21 cellular contexts compared by ENCODE assay signal in the genomic region with DNA sequence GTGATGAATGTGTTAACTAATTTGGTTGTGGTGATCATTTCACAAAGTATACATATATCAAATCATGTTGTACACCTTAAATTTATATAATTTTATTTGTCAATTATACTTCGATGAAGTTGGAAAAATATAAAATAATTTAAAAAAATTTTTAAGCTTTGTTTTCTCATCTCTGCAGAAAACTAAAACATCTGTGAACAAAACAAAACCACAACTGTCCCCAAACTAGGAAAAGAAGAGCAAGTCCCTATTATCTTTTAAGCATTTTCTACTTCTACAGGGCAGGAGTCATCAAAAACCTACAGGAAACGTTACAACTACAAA. TPM values are rescaled to one million over a fixed set of nuclear protein-coding genes. Genes with fewer than 3 reads are reported as not detected.
A peak's percentile ranks its signal among the peaks of the same experiment; 100 is the strongest.
DNase-seq lines count a peak whose midpoint lies in the region; ATAC-seq, FAIRE-seq and TF ChIP-seq lines count a peak whose summit lies in the region.
"Had no signal": no experiment of that assay in that cellular context is flagged by ENCODE, and none has a peak within 500 bp of the region (broad histone marks: within the 10 kb centered on the region; RNA-seq: fewer than 3 reads in every experiment).

No MANE protein-coding gene starts in this region.

- no peak overlapping the region for H3K18ac ChIP-seq in H1 (ENCODE audit: extremely low read depth, low read length)

- no peak overlapping the region for H2BK15ac ChIP-seq in H1 (ENCODE audit: low read length)

- POLR2A ChIA-PET in H1 (lab: Charles Lee; ENCODE audit: partially characterized antibody): interaction anchor here (1.4 kb wide), 1 partner anchor 21 kb away, joined by 4 read pairs; a partner anchor contains a TSS

- H3K79me2 ChIP-seq in OCI-LY1 (ENCODE audit: insufficient read depth, low read length): no peaks in the 10 kb centered on the region
- H3K79me2 ChIP-seq in H1 (ENCODE audit: control insufficient read depth in 1 of 2, insufficient read depth in 2 of 2, low read length in 2 of 2): peaks cover 5 to 91% of the 10 kb centered on the region in 2 experiments; a peak in 3 of 4 replicates
- H3K79me2 ChIP-seq in smooth muscle cell (ENCODE audit: low read depth): peaks cover 61% of the 10 kb centered on the region

- no peak overlapping the region for H3K4me2 ChIP-seq in OCI-LY1 (ENCODE audit: low read length)
- peak overlapping the region; percentile 31 to 48; a peak in 3 of 4 replicates for H3K4me2 ChIP-seq in H1 (ENCODE audit: insufficient read depth in 1 of 2, low read depth in 2 of 2, low read length in 2 of 2)
- peak overlapping the region; percentile 61 for H3K4me2 ChIP-seq in smooth muscle cell

- no peaks in the 10 kb centered on the region for H4K20me1 ChIP-seq in OCI-LY1 (ENCODE audit: insufficient read depth, low read length)
- H4K20me1 ChIP-seq in H1 (replicated peaks in 1 of 2; ENCODE audit: control insufficient read depth in 1 of 2, insufficient read depth in 2 of 2, low read length in 2 of 2): peaks cover 3 to 14% of the 10 kb centered on the region in 2 experiments
- peaks cover 74% of the 10 kb centered on the region for H4K20me1 ChIP-seq in smooth muscle cell (ENCODE audit: low read depth)

- H3K27ac ChIP-seq in cardiac muscle cell (peak overlapping the region; percentile 97), OCI-LY1 (ENCODE audit: low read depth, low read length, poor library complexity, severe bottlenecking) (peak overlapping the region; percentile 49), H1 (ENCODE audit: low read depth, low read length) (no peak overlapping the region), smooth muscle cell (ENCODE audit: low read depth) (peak overlapping the region; percentile 53), spleen (peak overlapping the region in 2 of 8 donors; percentile 30 to 56)
- H3K27ac ChIP-seq: transverse colon had no signal

- H3K56ac ChIP-seq in H1 (replicated peaks; ENCODE audit: insufficient read length, low read depth, low read length): no peak overlapping the region

- H3K9me3 ChIP-seq in cardiac muscle cell (ENCODE audit: low read depth) (no peaks in the 10 kb centered on the region), OCI-LY1 (ENCODE audit: low read length) (no peaks in the 10 kb centered on the region), H1 (ENCODE audit: insufficient read depth in 2 of 2, low read depth in 1 of 2, low read length in 1 of 2) (no peaks in the 10 kb centered on the region), smooth muscle cell (replicated peaks; ENCODE audit: low read depth) (no peaks in the 10 kb centered on the region), spleen (no peaks in the 10 kb centered on the region)
- H3K9me3 ChIP-seq: transverse colon had no signal

- no peak overlapping the region for H2AK5ac ChIP-seq in H1 (ENCODE audit: low read depth, low read length)

- H3K4me3 ChIP-seq in cardiac muscle cell: peak overlapping the region; percentile 5
- no peak overlapping the region for H3K4me3 ChIP-seq in OCI-LY1 (ENCODE audit: low read depth, low read length, poor library complexity, severe bottlenecking)
- H3K4me3 ChIP-seq in H1 (ENCODE audit: extremely low read depth in 1 of 4, insufficient read depth in 2 of 4, low read depth in 3 of 4, low read length in 4 of 4): peak overlapping the region in 1 of 4 experiments; percentile 16; a peak in 1 of 8 replicates
- no peak overlapping the region for H3K4me3 ChIP-seq in smooth muscle cell
- no peak overlapping the region for H3K4me3 ChIP-seq in spleen
- H3K4me3 ChIP-seq: transverse colon had no signal

- H3K4me1 ChIP-seq in cardiac muscle cell (ENCODE audit: low read depth) (peaks cover 37% of the 10 kb centered on the region), OCI-LY1 (ENCODE audit: insufficient read depth, low read length, severe bottlenecking) (peaks cover 35% of the 10 kb centered on the region), H1 (replicated peaks in 1 of 4; ENCODE audit: control insufficient read depth in 3 of 4, insufficient read depth in 4 of 4, low read length in 3 of 4) (peaks cover 11 to 24% (median 18%) of the 10 kb centered on the region in 4 experiments), smooth muscle cell (ENCODE audit: low read depth) (peaks cover 23% of the 10 kb centered on the region), spleen (peaks cover 0 to 31% (median 5%) of the 10 kb centered on the region in 6 donors)

- no peaks in the 10 kb centered on the region for H3F3A ChIP-seq in OCI-LY1 (ENCODE audit: insufficient read depth, low read length)
- peaks cover 5% of the 10 kb centered on the region for H3F3A ChIP-seq in smooth muscle cell (ENCODE audit: low read depth)

- no peak overlapping the region for H4K5ac ChIP-seq in H1 (ENCODE audit: insufficient read length, low read depth, low read length)

- H3K27me3 ChIP-seq in cardiac muscle cell (no peaks in the 10 kb centered on the region), OCI-LY1 (ENCODE audit: insufficient read depth, low read length) (no peaks in the 10 kb centered on the region), H1 (replicated peaks in 1 of 4; ENCODE audit: control insufficient read depth in 3 of 4, extremely low read depth in 1 of 4, insufficient read depth in 3 of 4, low read length in 3 of 4) (no peaks in the 10 kb centered on the region), smooth muscle cell (ENCODE audit: low read depth) (no peaks in the 10 kb centered on the region), spleen (replicated peaks in 1 of 7) (no peaks in the 10 kb centered on the region)
- H3K27me3 ChIP-seq: transverse colon had no signal

- DNase-seq in cardiac muscle cell (ENCODE audit: low read depth in 1 of 2, low spot score in 1 of 2): no peak
- no peak for DNase-seq in Right ventricle myocardium superior
- no peak for DNase-seq in H1 (ENCODE audit: low read depth in 1 of 2, low spot score in 2 of 2)
- DNase-seq in smooth muscle cell (lab: John Stamatoyannopoulos, UW; ENCODE audit: unreplicated experiment): no peak
- DNase-seq in spleen: no peak
- DNase-seq: ACHN; activated B cell treated with CpG ODN at 0.5 μM for 24 hours; CD8-positive, alpha-beta T cell; central memory CD4-positive, alpha-beta T cell; effector memory CD8-positive, alpha-beta T cell; stimulated activated CD4-positive, alpha-beta T cell treated with anti-CD3 and anti-CD28 coated beads, Interleukin-4, amount 100 ng/mL, for 24 hours; transverse colon had no signal

- H3K9ac ChIP-seq in OCI-LY1 (ENCODE audit: low read length): no peak overlapping the region
- no peak overlapping the region; a peak in 1 of 7 replicates for H3K9ac ChIP-seq in H1 (replicated peaks in 1 of 4; ENCODE audit: extremely low read depth in 1 of 4, low read depth in 3 of 4, low read length in 3 of 4)
- H3K9ac ChIP-seq in smooth muscle cell (ENCODE audit: low read depth): no peak overlapping the region

- no peaks in the 10 kb centered on the region for H3K9me2 ChIP-seq in OCI-LY1 (ENCODE audit: low read depth, low read length)

- no peak for TF ChIP-seq POLR2A in H1 (IDR thresholded peaks at IDR 0.05; ENCODE audit: control extremely low read depth in 1 of 2, low read depth in 2 of 2, low read length in 2 of 2)
- no peak for TF ChIP-seq POLR2A in spleen (IDR thresholded peaks at IDR 0.05)

- no peak overlapping the region for H2BK120ac ChIP-seq in H1 (replicated peaks; ENCODE audit: low read depth, low read length)

- CTCF ChIA-PET in H1 (lab: Charles Lee; ENCODE audit: partially characterized antibody): interaction anchor here (0.6 to 4.9 kb wide), 13 partner anchors 15 to 358 kb away, joined by 3 to 44 read pairs (median 4); a partner anchor contains a TSS

- TF ChIP-seq CTCF in cardiac muscle cell (IDR thresholded peaks at IDR 0.05; ENCODE audit: low read depth, low read length) (no peak), OCI-LY1 (IDR thresholded peaks at IDR 0.05; ENCODE audit: low read length) (no peak), H1 (IDR thresholded peaks at IDR 0.05; ENCODE audit: control extremely low read depth in 1 of 3, insufficient read depth in 1 of 3, low read depth in 1 of 3, low read length in 3 of 3) (no peak), smooth muscle cell (IDR thresholded peaks at IDR 0.05; ENCODE audit: borderline replicate concordance, insufficient read depth, poor library complexity, severe bottlenecking) (no peak), spleen (IDR thresholded peaks at IDR 0.05 in 8 of 11, conservative IDR thresholded peaks at IDR 0.05 in 3 of 11) (no peak)

- TF ChIP-seq RAD21 in H1 (IDR thresholded peaks at IDR 0.05 in 1 of 2, conservative IDR thresholded peaks at IDR 0.05 in 1 of 2; ENCODE audit: low read depth in 2 of 2, low read length in 2 of 2): no peak

- H2BK12ac ChIP-seq in H1 (ENCODE audit: low read depth, low read length): no peak overlapping the region

- no peak overlapping the region for H2AFZ ChIP-seq in OCI-LY1 (ENCODE audit: low read length)
- no peak overlapping the region for H2AFZ ChIP-seq in H1 (ENCODE audit: low read length)
- H2AFZ ChIP-seq in smooth muscle cell (ENCODE audit: low read depth): no peak overlapping the region

- no peaks in the 10 kb centered on the region for H3K23me2 ChIP-seq in H1 (ENCODE audit: low read depth, low read length)

- no peak overlapping the region for H4K91ac ChIP-seq in H1 (replicated peaks; ENCODE audit: insufficient read length, low read length)

- ATAC-seq in Right ventricle myocardium superior (ENCODE audit: poor library complexity): no peak
- ATAC-seq in GM21576 (IDR thresholded peaks at IDR 0.05; ENCODE audit: unreplicated experiment): no peak
- no peak for ATAC-seq in GM18907 (IDR thresholded peaks at IDR 0.05; ENCODE audit: unreplicated experiment)
- ATAC-seq: effector memory CD8-positive, alpha-beta T cell had no signal

- no peaks in the 10 kb centered on the region for H3K36me3 ChIP-seq in cardiac muscle cell
- H3K36me3 ChIP-seq in OCI-LY1 (ENCODE audit: insufficient read depth, low read length): no peaks in the 10 kb centered on the region; the same call in 1 of the 2 replicates
- H3K36me3 ChIP-seq in H1 (ENCODE audit: control insufficient read depth in 2 of 4, insufficient read depth in 4 of 4, low read length in 3 of 4): peaks cover 0 to 3% (median 0%) of the 10 kb centered on the region in 4 experiments; a peak in 1 of 8 replicates
- H3K36me3 ChIP-seq in smooth muscle cell (ENCODE audit: low read depth): no peaks in the 10 kb centered on the region
- no peaks in the 10 kb centered on the region for H3K36me3 ChIP-seq in spleen
- H3K36me3 ChIP-seq: transverse colon had no signal

- no peak overlapping the region for H2BK5ac ChIP-seq in H1 (ENCODE audit: low read depth, low read length)

- no peak overlapping the region for H3K23ac ChIP-seq in H1 (ENCODE audit: insufficient read length)

- intact Hi-C loops in Right ventricle myocardium superior (cut with DNase I): loop anchor here (5.0 kb wide), 1 partner anchor 49 kb away; a partner anchor contains a TSS
- intact Hi-C loops in spleen (cut with DNase I; ENCODE audit: low total_unique reads): no loop called here

- peaks cover 15% of the 10 kb centered on the region for H3K79me1 ChIP-seq in H1 (ENCODE audit: low read depth, low read length)

- H4K8ac ChIP-seq in H1 (ENCODE audit: extremely low read depth, insufficient read depth, low read length): no peak overlapping the region

- H2BK20ac ChIP-seq in H1 (ENCODE audit: low read length): no peak overlapping the region

- no peak overlapping the region for H3K4ac ChIP-seq in H1 (replicated peaks; ENCODE audit: insufficient read length, low read depth, low read length)

- H3K14ac ChIP-seq in H1 (ENCODE audit: insufficient read length): no peak overlapping the region

- no peak for FAIRE-seq in H1 (lab: Jason Lieb, UNC)
- FAIRE-seq: HTR-8/SVneo had no signal

- 67% methylated on average over 2 of the region's 2 CpGs; no CpG with 5 or more reads in 1 of the 2 experiments for WGBS in H1 (ENCODE audit: extremely low coverage in 1 of 2, insufficient coverage in 1 of 2, insufficient read length in 1 of 2, insufficient replicate concordance in 2 of 2, low coverage in 1 of 2, low lambda C conversion rate in 2 of 2, missing lambda C conversion rate in 1 of 2), 2 experiments
- WGBS in smooth muscle cell (ENCODE audit: low lambda C conversion rate): 58% methylated on average over 2 of the region's 2 CpGs
- 56 to 66% (median 59%) methylated on average over 2 of the region's 2 CpGs for WGBS in spleen, 5 donors

- no peak for TF ChIP-seq EP300 in H1 (IDR thresholded peaks at IDR 0.05; ENCODE audit: borderline replicate concordance in 1 of 2, low read depth in 2 of 2, low read length in 2 of 2)

RNA-seq across cellular contexts. Expression of a gene that starts 6.5 kb away (rescaled TPM):
- 51.7 and 58.9 TPM in 2 replicates for total RNA-seq in cardiac muscle cell
- polyA plus RNA-seq in cardiac muscle cell: 60.0 and 78.1 TPM in 2 replicates
- 22.6 TPM for total RNA-seq in Right ventricle myocardium superior
- total RNA-seq in H1 (2021; fragmentation: NEBNext Ultra II Directional; extraction: Animal tissue kit (Norgen Biotek cat#: 25700)): 55.7 and 58.5 TPM in 2 replicates
- polyA plus RNA-seq in H1 (2011; rRNA removed): 18.2 and 25.0 TPM in 2 replicates
- polyA plus RNA-seq in H1 (2011; cell fraction: cytosol; rRNA removed): 34.1 TPM
- polyA plus RNA-seq in H1 (2011; cell fraction: nucleus; rRNA removed): 16.4 TPM
- polyA plus RNA-seq in H1 (2012, experiment 1 of 2): 30.7 to 44.0 TPM (median 34.1 TPM) in 4 replicates
- polyA plus RNA-seq in H1 (2012, experiment 2 of 2): 4.5 TPM
- 26.5 TPM for polyA plus RNA-seq in H1 (2013, experiment 1 of 2)
- polyA plus RNA-seq in H1 (2013, experiment 2 of 2): 28.9 TPM
- polyA minus RNA-seq in H1 (2011; rRNA and poly(A)+ RNA removed): 54.2 and 75.7 TPM in 2 replicates
- 24.4 TPM for polyA minus RNA-seq in H1 (2011; cell fraction: cytosol; rRNA and poly(A)+ RNA removed)
- 18.6 TPM for polyA minus RNA-seq in H1 (2011; cell fraction: nucleus; rRNA and poly(A)+ RNA removed)
- total RNA-seq in smooth muscle cell: 27.3 and 32.6 TPM in 2 replicates
- polyA plus RNA-seq in smooth muscle cell: 15.4 and 20.4 TPM in 2 replicates
- total RNA-seq in spleen: 10 to 100 TPM; 18.3 to 29.0 (median 23.4) TPM
- polyA plus RNA-seq in spleen: 10 to 100 TPM; 10.1 to 15.7 (median 14.0) TPM

RNA-seq across cellular contexts. Expression of a gene that starts 6.6 kb away (rescaled TPM):
- total RNA-seq in cardiac muscle cell (0.51 and 1.3 TPM in 2 replicates), Right ventricle myocardium superior (not detected), smooth muscle cell (0.09 TPM in 1 of 2 replicates, not detected in the other), spleen (1 to 10 TPM in 2 of 7 donors, under 1 TPM in 4, not detected in 1; 0.20 to 2.0 (median 0.79) TPM)
- polyA plus RNA-seq in cardiac muscle cell (0.82 and 1.1 TPM in 2 replicates), H1 (2011; rRNA removed) (0.06 and 0.15 TPM in 2 replicates), smooth muscle cell (0.06 TPM in 1 of 2 replicates, not detected in the other), spleen (1 to 10 TPM; 1.3 to 4.3 (median 2.0) TPM)
- 0.09 and 0.27 TPM in 2 replicates for total RNA-seq in H1 (2021; fragmentation: NEBNext Ultra II Directional; extraction: Animal tissue kit (Norgen Biotek cat#: 25700))
- polyA plus RNA-seq in H1 (2011; cell fraction: cytosol; rRNA removed): 0.12 TPM
- 0.58 TPM for polyA plus RNA-seq in H1 (2011; cell fraction: nucleus; rRNA removed)
- 0.36 to 2.1 TPM (median 0.61 TPM) in 4 replicates for polyA plus RNA-seq in H1 (2012, experiment 1 of 2)
- polyA plus RNA-seq in H1 (2012, experiment 2 of 2): 0.25 TPM
- polyA plus RNA-seq in H1 (2013, experiment 1 of 2): 0.10 TPM
- polyA plus RNA-seq in H1 (2013, experiment 2 of 2): 0.13 TPM
- polyA minus RNA-seq in H1 (2011; rRNA and poly(A)+ RNA removed): 0.13 and 0.20 TPM in 2 replicates
- polyA minus RNA-seq in H1 (2011; cell fraction: cytosol; rRNA and poly(A)+ RNA removed): not detected
- not detected for polyA minus RNA-seq in H1 (2011; cell fraction: nucleus; rRNA and poly(A)+ RNA removed)
- total RNA-seq: activated B cell treated with CpG ODN at 0.5 μM for 24 hours; activated naive CD4-positive, alpha-beta T cell treated with anti-CD3 and anti-CD28 coated beads, Interleukin-2, amount 50 U/mL, for 72 hours; CD8-positive, alpha-beta T cell; Daoy; natural killer cell treated with Interleukin-12 subunit alpha and Interleukin-12 subunit beta and Interleukin-15 and Interleukin-18, amount 100 ng/mL, for 72 hours; transverse colon had no signal

RNA-seq across cellular contexts. Expression of a gene that starts 21.7 kb away (rescaled TPM):
- total RNA-seq in cardiac muscle cell (69.7 and 70.1 TPM in 2 replicates), Right ventricle myocardium superior (67.3 TPM), smooth muscle cell (51.9 and 52.2 TPM in 2 replicates), spleen (100 to 1,000 TPM in 3 of 7 donors, 10 to 100 TPM in 4; 76.4 to 121 (median 98.7) TPM)
- polyA plus RNA-seq in cardiac muscle cell (61.0 and 64.5 TPM in 2 replicates), H1 (2011; rRNA removed) (30.6 and 33.7 TPM in 2 replicates), smooth muscle cell (60.6 and 68.9 TPM in 2 replicates), spleen (10 to 100 TPM; 34.5 to 44.2 (median 39.9) TPM)
- total RNA-seq in H1 (2021; fragmentation: NEBNext Ultra II Directional; extraction: Animal tissue kit (Norgen Biotek cat#: 25700)): 52.0 and 53.3 TPM in 2 replicates
- polyA plus RNA-seq in H1 (2011; cell fraction: cytosol; rRNA removed): 46.4 TPM
- polyA plus RNA-seq in H1 (2011; cell fraction: nucleus; rRNA removed): 83.5 TPM
- 39.2 to 58.7 TPM (median 43.2 TPM) in 4 replicates for polyA plus RNA-seq in H1 (2012, experiment 1 of 2)
- polyA plus RNA-seq in H1 (2012, experiment 2 of 2): 11.1 TPM
- polyA plus RNA-seq in H1 (2013, experiment 1 of 2): 55.9 TPM
- 58.6 TPM for polyA plus RNA-seq in H1 (2013, experiment 2 of 2)
- polyA minus RNA-seq in H1 (2011; rRNA and poly(A)+ RNA removed): 61.5 and 64.3 TPM in 2 replicates
- 61.6 TPM for polyA minus RNA-seq in H1 (2011; cell fraction: cytosol; rRNA and poly(A)+ RNA removed)
- polyA minus RNA-seq in H1 (2011; cell fraction: nucleus; rRNA and poly(A)+ RNA removed): 95.3 TPM

RNA-seq across cellular contexts. Expression of a gene that starts 48.4 kb away (rescaled TPM):
- 37.2 and 73.4 TPM in 2 replicates for total RNA-seq in cardiac muscle cell
- 54.8 and 62.7 TPM in 2 replicates for polyA plus RNA-seq in cardiac muscle cell
- total RNA-seq in Right ventricle myocardium superior: 29.3 TPM
- total RNA-seq in H1 (2021; fragmentation: NEBNext Ultra II Directional; extraction: Animal tissue kit (Norgen Biotek cat#: 25700)): 63.8 and 68.0 TPM in 2 replicates
- 44.6 and 81.6 TPM in 2 replicates for polyA plus RNA-seq in H1 (2011; rRNA removed)
- polyA plus RNA-seq in H1 (2011; cell fraction: cytosol; rRNA removed): 60.1 TPM
- polyA plus RNA-seq in H1 (2011; cell fraction: nucleus; rRNA removed): 466 TPM
- 65.5 to 73.4 TPM (median 68.4 TPM) in 4 replicates for polyA plus RNA-seq in H1 (2012, experiment 1 of 2)
- polyA plus RNA-seq in H1 (2012, experiment 2 of 2): 42.0 TPM
- 52.5 TPM for polyA plus RNA-seq in H1 (2013, experiment 1 of 2)
- 44.5 TPM for polyA plus RNA-seq in H1 (2013, experiment 2 of 2)
- polyA minus RNA-seq in H1 (2011; rRNA and poly(A)+ RNA removed): 38.9 and 40.4 TPM in 2 replicates
- 37.3 TPM for polyA minus RNA-seq in H1 (2011; cell fraction: cytosol; rRNA and poly(A)+ RNA removed)
- 82.2 TPM for polyA minus RNA-seq in H1 (2011; cell fraction: nucleus; rRNA and poly(A)+ RNA removed)
- total RNA-seq in smooth muscle cell: 13.3 and 17.1 TPM in 2 replicates
- polyA plus RNA-seq in smooth muscle cell: 35.5 and 37.3 TPM in 2 replicates
- 100 to 1,000 TPM in 2 of 7 donors, 10 to 100 TPM in 5; 60.3 to 133 (median 76.6) TPM for total RNA-seq in spleen
- polyA plus RNA-seq in spleen: 100 to 1,000 TPM in 1 of 3 donors, 10 to 100 TPM in 2; 31.4 to 125 (median 70.6) TPM

RNA-seq across cellular contexts. Expression of a gene that starts 52.5 kb away (rescaled TPM):
- 0.04 TPM in 1 of 2 replicates, not detected in the other for total RNA-seq in cardiac muscle cell
- polyA plus RNA-seq in cardiac muscle cell: not detected in 2 replicates
- total RNA-seq in Right ventricle myocardium superior: 0.65 TPM
- total RNA-seq in H1 (2021; fragmentation: NEBNext Ultra II Directional; extraction: Animal tissue kit (Norgen Biotek cat#: 25700)): 1.3 and 1.6 TPM in 2 replicates
- polyA plus RNA-seq in H1 (2011; rRNA removed): 1.2 and 2.3 TPM in 2 replicates
- 1.8 TPM for polyA plus RNA-seq in H1 (2011; cell fraction: cytosol; rRNA removed)
- polyA plus RNA-seq in H1 (2011; cell fraction: nucleus; rRNA removed): 4.1 TPM
- 0.64 to 0.78 TPM (median 0.70 TPM) in 4 replicates for polyA plus RNA-seq in H1 (2012, experiment 1 of 2)
- 0.46 TPM for polyA plus RNA-seq in H1 (2012, experiment 2 of 2)
- 0.51 TPM for polyA plus RNA-seq in H1 (2013, experiment 1 of 2)
- polyA plus RNA-seq in H1 (2013, experiment 2 of 2): 0.33 TPM
- 0.17 and 0.25 TPM in 2 replicates for polyA minus RNA-seq in H1 (2011; rRNA and poly(A)+ RNA removed)
- polyA minus RNA-seq in H1 (2011; cell fraction: cytosol; rRNA and poly(A)+ RNA removed): 1.9 TPM
- 0.90 TPM for polyA minus RNA-seq in H1 (2011; cell fraction: nucleus; rRNA and poly(A)+ RNA removed)
- total RNA-seq in smooth muscle cell: not detected in 2 replicates
- 0.48 TPM in 1 of 2 replicates, not detected in the other for polyA plus RNA-seq in smooth muscle cell
- total RNA-seq in spleen: 10 to 100 TPM in 1 of 7 donors, 1 to 10 TPM in 6; 2.8 to 24.1 (median 6.4) TPM
- polyA plus RNA-seq in spleen: 10 to 100 TPM in 2 of 3 donors, 1 to 10 TPM in 1; 2.5 to 86.5 (median 25.9) TPM
- total RNA-seq: activated B cell treated with CpG ODN at 0.5 μM for 24 hours; CD8-positive, alpha-beta T cell; Daoy; lung microvascular endothelial cell; natural killer cell treated with Interleukin-12 subunit alpha and Interleukin-12 subunit beta and Interleukin-15 and Interleukin-18, amount 100 ng/mL, for 72 hours; sciatic nerve had no signal
